2 cellular contexts compared by ENCODE assay signal in the genomic region with DNA sequence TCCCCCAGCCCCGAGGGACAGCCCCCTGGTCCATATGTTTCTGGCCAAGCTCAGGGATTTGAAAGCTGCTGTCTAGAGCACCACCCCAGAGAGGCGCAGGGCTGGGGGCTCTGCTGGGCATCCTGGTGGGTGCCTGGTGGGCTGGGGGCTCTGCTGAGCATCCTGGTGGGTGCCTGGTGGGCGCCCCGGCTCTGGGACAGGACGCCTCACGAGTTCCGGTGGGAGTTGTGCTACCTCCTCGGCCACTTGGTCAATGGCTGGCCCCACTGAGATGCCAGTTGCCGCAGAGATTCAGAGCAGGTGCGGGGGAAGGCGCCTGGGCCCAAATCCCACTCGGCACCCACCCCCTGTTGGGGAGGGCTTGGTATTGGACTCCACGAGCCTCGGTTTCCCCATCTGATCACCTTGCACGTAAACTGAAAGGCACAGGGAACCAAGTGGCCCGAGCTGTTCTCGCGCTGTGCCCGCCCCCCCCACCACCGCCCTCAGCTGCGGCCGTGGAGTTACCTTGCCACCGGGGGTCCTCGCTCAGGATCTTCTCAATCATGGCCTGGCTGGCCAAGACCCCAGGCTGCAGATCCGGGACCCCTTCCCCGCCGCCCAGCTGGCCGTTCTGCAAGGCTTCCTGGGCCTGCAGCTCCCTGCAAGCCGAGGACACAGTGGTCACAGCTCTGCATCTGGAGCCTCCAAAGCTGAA.
TF ChIP-seq lines count a peak whose summit lies in the region.

No MANE protein-coding gene starts in this region.

TF ChIP-seq in GM23338, 12 proteins besides CTCF, POLR2A, EP300 and RAD21:
- TF ChIP-seq ZNF331 (CRISPR knock-in tag; IDR thresholded peaks at IDR 0.05; ENCODE audit: low read depth) (no peak), EZH2 (IDR thresholded peaks at IDR 0.05; ENCODE audit: low read depth, unreplicated experiment) (no peak), STAT1 (IDR thresholded peaks at IDR 0.05; ENCODE audit: unreplicated experiment) (no peak), CREB1 (CRISPR knock-in tag; IDR thresholded peaks at IDR 0.05; ENCODE audit: low read depth) (no peak), POLR2AphosphoS5 (IDR thresholded peaks at IDR 0.05; ENCODE audit: low read depth) (no peak), NANOG (IDR thresholded peaks at IDR 0.05; ENCODE audit: borderline replicate concordance) (no peak)
- TF ChIP-seq, protein P1, sequence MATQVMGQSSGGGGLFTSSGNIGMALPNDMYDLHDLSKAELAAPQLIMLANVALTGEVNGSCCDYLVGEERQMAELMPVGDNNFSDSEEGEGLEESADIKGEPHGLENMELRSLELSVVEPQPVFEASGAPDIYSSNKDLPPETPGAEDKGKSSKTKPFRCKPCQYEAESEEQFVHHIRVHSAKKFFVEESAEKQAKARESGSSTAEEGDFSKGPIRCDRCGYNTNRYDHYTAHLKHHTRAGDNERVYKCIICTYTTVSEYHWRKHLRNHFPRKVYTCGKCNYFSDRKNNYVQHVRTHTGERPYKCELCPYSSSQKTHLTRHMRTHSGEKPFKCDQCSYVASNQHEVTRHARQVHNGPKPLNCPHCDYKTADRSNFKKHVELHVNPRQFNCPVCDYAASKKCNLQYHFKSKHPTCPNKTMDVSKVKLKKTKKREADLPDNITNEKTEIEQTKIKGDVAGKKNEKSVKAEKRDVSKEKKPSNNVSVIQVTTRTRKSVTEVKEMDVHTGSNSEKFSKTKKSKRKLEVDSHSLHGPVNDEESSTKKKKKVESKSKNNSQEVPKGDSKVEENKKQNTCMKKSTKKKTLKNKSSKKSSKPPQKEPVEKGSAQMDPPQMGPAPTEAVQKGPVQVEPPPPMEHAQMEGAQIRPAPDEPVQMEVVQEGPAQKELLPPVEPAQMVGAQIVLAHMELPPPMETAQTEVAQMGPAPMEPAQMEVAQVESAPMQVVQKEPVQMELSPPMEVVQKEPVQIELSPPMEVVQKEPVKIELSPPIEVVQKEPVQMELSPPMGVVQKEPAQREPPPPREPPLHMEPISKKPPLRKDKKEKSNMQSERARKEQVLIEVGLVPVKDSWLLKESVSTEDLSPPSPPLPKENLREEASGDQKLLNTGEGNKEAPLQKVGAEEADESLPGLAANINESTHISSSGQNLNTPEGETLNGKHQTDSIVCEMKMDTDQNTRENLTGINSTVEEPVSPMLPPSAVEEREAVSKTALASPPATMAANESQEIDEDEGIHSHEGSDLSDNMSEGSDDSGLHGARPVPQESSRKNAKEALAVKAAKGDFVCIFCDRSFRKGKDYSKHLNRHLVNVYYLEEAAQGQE (IDR thresholded peaks at IDR 0.05; ENCODE audit: unreplicated experiment), result no peak
- TF ChIP-seq, protein P2, sequence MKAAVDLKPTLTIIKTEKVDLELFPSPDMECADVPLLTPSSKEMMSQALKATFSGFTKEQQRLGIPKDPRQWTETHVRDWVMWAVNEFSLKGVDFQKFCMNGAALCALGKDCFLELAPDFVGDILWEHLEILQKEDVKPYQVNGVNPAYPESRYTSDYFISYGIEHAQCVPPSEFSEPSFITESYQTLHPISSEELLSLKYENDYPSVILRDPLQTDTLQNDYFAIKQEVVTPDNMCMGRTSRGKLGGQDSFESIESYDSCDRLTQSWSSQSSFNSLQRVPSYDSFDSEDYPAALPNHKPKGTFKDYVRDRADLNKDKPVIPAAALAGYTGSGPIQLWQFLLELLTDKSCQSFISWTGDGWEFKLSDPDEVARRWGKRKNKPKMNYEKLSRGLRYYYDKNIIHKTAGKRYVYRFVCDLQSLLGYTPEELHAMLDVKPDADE (IDR thresholded peaks at IDR 0.05), result no peak

TF ChIP-seq in IMR-90, 13 proteins besides CTCF, POLR2A, EP300 and RAD21:
- TF ChIP-seq MAFK (IDR thresholded peaks at IDR 0.05; ENCODE audit: low read depth, low read length), result no peak
- no peak for TF ChIP-seq MXI1 (IDR thresholded peaks at IDR 0.05; ENCODE audit: borderline replicate concordance, low read depth, low read length)
- no peak for TF ChIP-seq CEBPB (IDR thresholded peaks at IDR 0.05; ENCODE audit: low read depth, low read length)
- no peak for TF ChIP-seq RCOR1 (IDR thresholded peaks at IDR 0.05; ENCODE audit: insufficient replicate concordance, low read length)
- TF ChIP-seq RFX5 (IDR thresholded peaks at IDR 0.05; ENCODE audit: low read depth, low read length), result no peak
- TF ChIP-seq CHD1 (IDR thresholded peaks at IDR 0.05; ENCODE audit: low read depth, low read length), result no peak
- TF ChIP-seq, protein P3, sequence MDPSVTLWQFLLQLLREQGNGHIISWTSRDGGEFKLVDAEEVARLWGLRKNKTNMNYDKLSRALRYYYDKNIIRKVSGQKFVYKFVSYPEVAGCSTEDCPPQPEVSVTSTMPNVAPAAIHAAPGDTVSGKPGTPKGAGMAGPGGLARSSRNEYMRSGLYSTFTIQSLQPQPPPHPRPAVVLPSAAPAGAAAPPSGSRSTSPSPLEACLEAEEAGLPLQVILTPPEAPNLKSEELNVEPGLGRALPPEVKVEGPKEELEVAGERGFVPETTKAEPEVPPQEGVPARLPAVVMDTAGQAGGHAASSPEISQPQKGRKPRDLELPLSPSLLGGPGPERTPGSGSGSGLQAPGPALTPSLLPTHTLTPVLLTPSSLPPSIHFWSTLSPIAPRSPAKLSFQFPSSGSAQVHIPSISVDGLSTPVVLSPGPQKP (IDR thresholded peaks at IDR 0.05; ENCODE audit: borderline replicate concordance, low read depth, low read length), result no peak
- TF ChIP-seq, protein P4, sequence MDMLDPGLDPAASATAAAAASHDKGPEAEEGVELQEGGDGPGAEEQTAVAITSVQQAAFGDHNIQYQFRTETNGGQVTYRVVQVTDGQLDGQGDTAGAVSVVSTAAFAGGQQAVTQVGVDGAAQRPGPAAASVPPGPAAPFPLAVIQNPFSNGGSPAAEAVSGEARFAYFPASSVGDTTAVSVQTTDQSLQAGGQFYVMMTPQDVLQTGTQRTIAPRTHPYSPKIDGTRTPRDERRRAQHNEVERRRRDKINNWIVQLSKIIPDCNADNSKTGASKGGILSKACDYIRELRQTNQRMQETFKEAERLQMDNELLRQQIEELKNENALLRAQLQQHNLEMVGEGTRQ (IDR thresholded peaks at IDR 0.05; ENCODE audit: low read depth, low read length), result no peak
- no peak for TF ChIP-seq BHLHE40 (IDR thresholded peaks at IDR 0.05; ENCODE audit: low read depth, low read length)
- TF ChIP-seq MAZ (IDR thresholded peaks at IDR 0.05; ENCODE audit: borderline replicate concordance, low read depth, low read length), result no peak
- TF ChIP-seq FOS (IDR thresholded peaks at IDR 0.05; ENCODE audit: low read depth, low read length), result no peak
- TF ChIP-seq NFE2L2 (IDR thresholded peaks at IDR 0.05; ENCODE audit: low read depth, low read length), result no peak
- no peak for TF ChIP-seq SMC3 (IDR thresholded peaks at IDR 0.05; ENCODE audit: low read depth, low read length)
